ENCODE assay signal across 8 cellular contexts in genomic region chr1:100036718-100037664, GRCh38.
DNase-seq lines count a peak whose midpoint lies in the region; ATAC-seq and TF ChIP-seq lines count a peak whose summit lies in the region.

No MANE protein-coding gene starts in this region.

- CTCF ChIA-PET in CD4-positive, alpha-beta T cell (lab: Charles Lee) = interaction anchor here (1.0 to 1.4 kb wide), 2 partner anchors 11 to 67 kb away, joined by 4 to 5 read pairs; partner anchors contain the start of gene SLC35A3
- CTCF ChIA-PET in PC-3 (lab: Charles Lee) = no interaction called here

- H4K5ac ChIP-seq in mesendoderm (ENCODE audit: low read length) = peak overlapping the region; percentile 10

- H2BK5ac ChIP-seq in mesendoderm (ENCODE audit: low read length) = no peak overlapping the region

- H3K4me1 ChIP-seq in GM23248 (ENCODE audit: insufficient read depth) (peaks cover 22% of the 10 kb centered on the region), PC-3 (ENCODE audit: insufficient read depth, low read length) (peaks cover 20% of the 10 kb centered on the region), mesendoderm (ENCODE audit: control insufficient read depth, low read depth, low read length) (no peaks in the 10 kb centered on the region), vagina (peaks cover 28% of the 10 kb centered on the region)

- no peaks in the 10 kb centered on the region for H3K9me3 Mint-ChIP-seq in CD4-positive, alpha-beta T cell

- DNase-seq in CD4-positive, alpha-beta T cell = no peak
- DNase-seq in GM23248 (peak; percentile 62), PC-3 (peak; percentile 70), coronary artery (ENCODE audit: low spot score) (no peak), mesendoderm (peak; percentile 61), vagina (ENCODE audit: extremely low spot score in 2 of 2) (no peak), cortex of kidney (lab: John Stamatoyannopoulos, UW) (no peak)

- H3K4me3 Mint-ChIP-seq in CD4-positive, alpha-beta T cell = peak overlapping the region; percentile 98

- peak overlapping the region; percentile 98 for H3K27ac Mint-ChIP-seq in CD4-positive, alpha-beta T cell

- no peak for TF ChIP-seq CTCF in CD4-positive, alpha-beta T cell (IDR thresholded peaks at IDR 0.05)
- TF ChIP-seq CTCF in PC-3 (conservative IDR thresholded peaks at IDR 0.05; ENCODE audit: low read depth, low read length) (no peak), coronary artery (IDR thresholded peaks at IDR 0.05) (no peak), vagina (IDR thresholded peaks at IDR 0.05) (no peak)

- peaks cover 18% of the 10 kb centered on the region for H3K36me3 Mint-ChIP-seq in CD4-positive, alpha-beta T cell (ENCODE audit: low read depth)

- no peaks in the 10 kb centered on the region for H3K27me3 ChIP-seq in CD4-positive, alpha-beta T cell (ENCODE audit: control insufficient read depth, insufficient read depth, low read length)
- H3K27me3 ChIP-seq in GM23248 (replicated peaks; ENCODE audit: insufficient read depth) = no peaks in the 10 kb centered on the region
- H3K27me3 ChIP-seq in PC-3 (ENCODE audit: low read length) = no peaks in the 10 kb centered on the region
- H3K27me3 ChIP-seq in mesendoderm (ENCODE audit: insufficient read depth, low read length, poor library complexity) = no peaks in the 10 kb centered on the region
- no peaks in the 10 kb centered on the region for H3K27me3 ChIP-seq in vagina

- ATAC-seq in CD4-positive, alpha-beta T cell (ENCODE audit: poor library complexity) = no peak
- ATAC-seq in PC-3 (peak; percentile 1; the same call in 1 of the 2 replicates), GM21619 (IDR thresholded peaks at IDR 0.05; ENCODE audit: unreplicated experiment) (no peak)

- peak overlapping the region; percentile 92 for H3K4me2 ChIP-seq in GM23248 (ENCODE audit: unreplicated experiment)
- H3K4me2 ChIP-seq in PC-3 (ENCODE audit: low read length) = peak overlapping the region; percentile 92
- peak overlapping the region; percentile 68 for H3K4me2 ChIP-seq in mesendoderm (ENCODE audit: low read length)

- H2AFZ ChIP-seq in GM23248 (peak overlapping the region; percentile 91), PC-3 (ENCODE audit: low read length) (peak overlapping the region; percentile 55)

- BruUV-seq in PC-3 (replicated peaks; lab: Mats Ljungman, UMichigan) = TSS peak; percentile 90

- peak overlapping the region; percentile 81 for H3K4ac ChIP-seq in mesendoderm (ENCODE audit: low read depth, low read length)

- intact Hi-C loops in CD4-positive, alpha-beta T cell (cut with DNase I, micrococcal nuclease) = loop anchor here (2.0 to 10.0 kb wide), 7 partner anchors 70 to 1165 kb away; partner anchors contain the start of genes EXTL2 (in 2 of the 2), AGL (in 1 of the 2), SLC30A7 (in 1 of the 2) and SLC35A3 (in 1 of the 2)
- intact Hi-C loops in PC-3 (cut with micrococcal nuclease) = loop anchor here (2.0 kb wide), 1 partner anchor 66 kb away; no protein-coding TSS in a partner anchor
- intact Hi-C loops in vagina (cut with DNase I) = no loop called here

- 14 to 19% methylated on average over 11 of the region's 11 CpGs for WGBS in GM23248 (ENCODE audit: low coverage in 1 of 2, low lambda C conversion rate in 2 of 2, missing lambda C conversion rate in 2 of 2), 2 experiments
- no CpG with 5 or more reads among the region's 11 CpGs for WGBS in mesendoderm (ENCODE audit: extremely low coverage, insufficient coverage, low lambda C conversion rate)

- H3K18ac ChIP-seq in mesendoderm (ENCODE audit: low read length) = peak overlapping the region; percentile 65

- H3K9me2 ChIP-seq in GM23248 (ENCODE audit: insufficient read depth) = no peaks in the 10 kb centered on the region
- H3K9me2 ChIP-seq in PC-3 (replicated peaks; ENCODE audit: low read length) = no peaks in the 10 kb centered on the region

- H3K4me1 Mint-ChIP-seq in CD4-positive, alpha-beta T cell (ENCODE audit: low read depth) = peaks cover 47% of the 10 kb centered on the region

- H3K36me3 ChIP-seq in GM23248 (ENCODE audit: low read depth) (no peaks in the 10 kb centered on the region), PC-3 (ENCODE audit: low read depth, low read length) (no peaks in the 10 kb centered on the region), mesendoderm (ENCODE audit: control insufficient read depth, insufficient read depth, low read length) (no peaks in the 10 kb centered on the region), vagina (no peaks in the 10 kb centered on the region)

- no peak overlapping the region for H2BK120ac ChIP-seq in mesendoderm (ENCODE audit: low read depth, low read length)

- H4K20me1 ChIP-seq in GM23248 (ENCODE audit: insufficient read depth) = 0 out of 2 replicates have a peak, but pooled peaks cover 5% of the 10 kb centered on the region
- peaks cover 31% of the 10 kb centered on the region for H4K20me1 ChIP-seq in PC-3 (ENCODE audit: low read length)

- POLR2A ChIA-PET in CD4-positive, alpha-beta T cell (lab: Charles Lee) = interaction anchor here (0.9 to 2.5 kb wide), 14 partner anchors 8 to 416 kb away, joined by 3 to 33 read pairs (median 4); partner anchors contain the start of genes AGL, CDC14A, DBT and RTCA
- POLR2A ChIA-PET in PC-3 (lab: Charles Lee; ENCODE audit: unreplicated experiment) = interaction anchor here (0.5 kb wide), 1 partner anchor 11 kb away, joined by 3 read pairs; no protein-coding TSS in a partner anchor

- H3K9ac ChIP-seq in GM23248 = peak overlapping the region; percentile 93
- H3K9ac ChIP-seq in PC-3 (ENCODE audit: low read length) = peak overlapping the region; percentile 98
- peak overlapping the region; percentile 76 for H3K9ac ChIP-seq in mesendoderm (ENCODE audit: low read length)

- peak overlapping the region; percentile 87 for H3K56ac ChIP-seq in mesendoderm (ENCODE audit: low read length)

- peaks cover 23% of the 10 kb centered on the region for H3F3A ChIP-seq in GM23248 (ENCODE audit: insufficient read depth)
- no peaks in the 10 kb centered on the region for H3F3A ChIP-seq in PC-3 (ENCODE audit: low read length, unreplicated experiment)

- H3K79me1 ChIP-seq in mesendoderm (ENCODE audit: low read length) = no peaks in the 10 kb centered on the region

- in situ Hi-C loops in GM23248 (cut with MboI) = no loop called here

- no peak overlapping the region for H3K23ac ChIP-seq in mesendoderm (ENCODE audit: low read length)

- TF ChIP-seq POLR2A in vagina (IDR thresholded peaks at IDR 0.05) = no peak

- H3K4me3 ChIP-seq in GM23248 (peak overlapping the region; percentile 93), PC-3 (ENCODE audit: low read length) (peak overlapping the region; percentile 77), coronary artery (peak overlapping the region; percentile 89), mesendoderm (ENCODE audit: low read length) (peak overlapping the region; percentile 51), vagina (peak overlapping the region; percentile 72 to 97)

- H3K27me3 Mint-ChIP-seq in CD4-positive, alpha-beta T cell = no peaks in the 10 kb centered on the region

- peak overlapping the region; percentile 94 for H3K27ac ChIP-seq in CD4-positive, alpha-beta T cell (ENCODE audit: low read depth, low read length)
- peak overlapping the region; percentile 87 for H3K27ac ChIP-seq in GM23248
- H3K27ac ChIP-seq in PC-3 (ENCODE audit: low read length) = peak overlapping the region; percentile 81
- H3K27ac ChIP-seq in coronary artery = peak overlapping the region; percentile 96 to 97
- H3K27ac ChIP-seq in mesendoderm (ENCODE audit: low read depth, low read length) = no peak overlapping the region
- peak overlapping the region; percentile 96 for H3K27ac ChIP-seq in vagina

- H4K8ac ChIP-seq in mesendoderm (ENCODE audit: low read depth, low read length) = no peak overlapping the region

- H3K79me2 ChIP-seq in GM23248 (ENCODE audit: insufficient read depth) = peaks cover 35% of the 10 kb centered on the region
- peaks cover 57% of the 10 kb centered on the region for H3K79me2 ChIP-seq in PC-3 (ENCODE audit: low read length)
- H3K79me2 ChIP-seq in mesendoderm (ENCODE audit: control insufficient read depth, insufficient read depth, low read length) = peaks cover 42% of the 10 kb centered on the region

- H2BK15ac ChIP-seq in mesendoderm (replicated peaks; ENCODE audit: low read depth) = no peak overlapping the region

- peak overlapping the region; percentile 28 for H2AK5ac ChIP-seq in mesendoderm (ENCODE audit: low read length)

- H3K9me3 ChIP-seq in CD4-positive, alpha-beta T cell (ENCODE audit: control insufficient read depth, low read length) = no peaks in the 10 kb centered on the region
- H3K9me3 ChIP-seq in GM23248 (ENCODE audit: low read depth) (no peaks in the 10 kb centered on the region), PC-3 (ENCODE audit: low read length) (no peaks in the 10 kb centered on the region), vagina (no peaks in the 10 kb centered on the region)

Comparison
In these comparisons a context has a peak if more than half of its experiments do, and no peak if none do; other contexts are left out.
1. DNase-seq: peak in GM23248 (single experiment), PC-3 (single experiment) and mesendoderm (single experiment); none in CD4-positive, alpha-beta T cell (0 of 10), coronary artery (single experiment), vagina (0 of 2) and cortex of kidney (single experiment).
2. Peak in every context shown above with its lines, with median percentiles within 50 percentile points of each other: H3K4me2 ChIP-seq, H3K4me3 ChIP-seq and H3K9ac ChIP-seq.